28 cellular contexts compared by ENCODE assay signal in genomic region chr1:6288674-6289073, GRCh38. TPM values are rescaled to one million over a fixed set of nuclear protein-coding genes. Genes with fewer than 3 reads are reported as not detected.
"Had no signal": no experiment of that assay in that cellular context is flagged by ENCODE, and none has a peak within 500 bp of the region (broad histone marks: within the 10 kb centered on the region; RNA-seq: fewer than 3 reads in every experiment).

No MANE protein-coding gene starts in this region.

- DNase-seq: activated CD4-positive, alpha-beta T cell treated with anti-CD3 and anti-CD28 coated beads for 4 hours; activated CD4-positive, alpha-beta T cell treated with anti-CD3 and anti-CD28 coated beads, Interleukin-2, amount 50 U/mL, for 48 hours; activated CD4-positive, CD25-positive, alpha-beta regulatory T cell; activated CD8-positive, alpha-beta memory T cell treated with anti-CD3 and anti-CD28 coated beads, Interleukin-2, amount 50 U/mL, for 48 hours; activated naive CD4-positive, alpha-beta T cell; activated T-cell treated with anti-CD3 and anti-CD28 coated beads, Interleukin-2, amount 50 U/mL, for 4 hours; colonic mucosa; dorsolateral prefrontal cortex; gastrocnemius medialis; hippocampal formation; left ventricle myocardium superior; midbrain; nephron progenitor cell; nucleus accumbens; small intestine; stimulated activated CD4-positive, alpha-beta T cell treated with anti-CD3 and anti-CD28 coated beads, Interleukin-2, amount 100 ng/mL, for 24 hours; stomach; T-cell; transverse colon had no signal

- H3K27ac ChIP-seq: colonic mucosa, esophagus muscularis mucosa, gastrocnemius medialis, transverse colon had no signal

- H3K36me3 Mint-ChIP-seq: activated naive CD8-positive, alpha-beta T cell had no signal

- H3K27ac Mint-ChIP-seq: activated naive CD8-positive, alpha-beta T cell; activated T-helper 2 cell treated with anti-CD3 and anti-CD28 coated beads, Interferon-gamma antibody, Interleukin-2, Interleukin-4, amounts not matched to agents 10 μg/mL and 5 μg/mL and 100 μg/mL, durations not matched to agents 14 hours and 24 hours and 36 hours; nephron progenitor cell; T-cell had no signal

- H3K9me3 ChIP-seq: breast epithelium, colonic mucosa, esophagus muscularis mucosa, gastrocnemius medialis, stomach, transverse colon had no signal

- ATAC-seq: activated T-cell treated with anti-CD3 and anti-CD28 coated beads, Interleukin-2, amount 50 U/mL, for 4 hours; gastrocnemius medialis; left ventricle myocardium superior; sciatic nerve; stimulated activated memory B cell treated with anti-CD40 and anti-IgM and Interleukin-4, amounts not matched to agents 10 μg/mL and 1 μg/mL and 100 μg/mL, for 72 hours; T-cell had no signal

- H3K27me3 Mint-ChIP-seq: activated naive CD8-positive, alpha-beta T cell; stimulated activated memory B cell treated with anti-CD40 and anti-IgM and Interleukin-4, amounts not matched to agents 10 μg/mL and 1 μg/mL and 100 μg/mL, for 72 hours; T-cell had no signal

- H3K4me3 ChIP-seq: breast epithelium, colonic mucosa, dorsolateral prefrontal cortex, esophagus muscularis mucosa, gastrocnemius medialis, stomach, transverse colon had no signal

- FAIRE-seq: astrocyte, small intestine had no signal

- H3K4me3 Mint-ChIP-seq: activated naive CD8-positive, alpha-beta T cell; activated T-cell treated with anti-CD3 and anti-CD28 coated beads, Interleukin-2, amount 50 U/mL, for 4 hours; nephron progenitor cell; stimulated activated memory B cell treated with anti-CD40 and anti-IgM and Interleukin-4, amounts not matched to agents 10 μg/mL and 1 μg/mL and 100 μg/mL, for 72 hours; T-cell had no signal

- H3K4me1 ChIP-seq: breast epithelium, colonic mucosa had no signal

- H3K9me3 Mint-ChIP-seq: activated T-cell treated with anti-CD3 and anti-CD28 coated beads, Interleukin-2, amount 50 U/mL, for 4 hours; activated T-helper 2 cell treated with anti-CD3 and anti-CD28 coated beads, Interferon-gamma antibody, Interleukin-2, Interleukin-4, amounts not matched to agents 10 μg/mL and 5 μg/mL and 100 μg/mL, durations not matched to agents 14 hours and 24 hours and 36 hours; nephron progenitor cell; stimulated activated memory B cell treated with anti-CD40 and anti-IgM and Interleukin-4, amounts not matched to agents 10 μg/mL and 1 μg/mL and 100 μg/mL, for 72 hours; T-cell had no signal

- H3K36me3 ChIP-seq: breast epithelium, colonic mucosa, gastrocnemius medialis, transverse colon had no signal

- H3K27me3 ChIP-seq: breast epithelium, colonic mucosa, dorsolateral prefrontal cortex, esophagus muscularis mucosa, gastrocnemius medialis, stomach, transverse colon had no signal

- H3K4me1 Mint-ChIP-seq: T-cell had no signal

RNA-seq across cellular contexts. Expression of gene HES3, which starts 44.7 kb away (rescaled TPM):
- total RNA-seq: activated CD8-positive, alpha-beta memory T cell treated with anti-CD3 and anti-CD28 coated beads for 36 hours; activated T-cell treated with anti-CD3 and anti-CD28 coated beads, Interleukin-2, amount 50 U/mL, for 4 hours; activated T-helper 2 cell treated with anti-CD3 and anti-CD28 coated beads, Interferon-gamma antibody, Interleukin-2, Interleukin-4, amounts not matched to agents 10 μg/mL and 5 μg/mL and 100 μg/mL, durations not matched to agents 14 hours and 24 hours and 36 hours; astrocyte; breast epithelium; colonic mucosa; dorsolateral prefrontal cortex; esophagus muscularis mucosa; gastrocnemius medialis; left ventricle myocardium superior; sciatic nerve; stomach; T-cell; temporal lobe; transverse colon had no signal
- polyA plus RNA-seq: small intestine, stomach had no signal
